ENCODE assay signal across 9 cellular contexts in the genomic region with DNA sequence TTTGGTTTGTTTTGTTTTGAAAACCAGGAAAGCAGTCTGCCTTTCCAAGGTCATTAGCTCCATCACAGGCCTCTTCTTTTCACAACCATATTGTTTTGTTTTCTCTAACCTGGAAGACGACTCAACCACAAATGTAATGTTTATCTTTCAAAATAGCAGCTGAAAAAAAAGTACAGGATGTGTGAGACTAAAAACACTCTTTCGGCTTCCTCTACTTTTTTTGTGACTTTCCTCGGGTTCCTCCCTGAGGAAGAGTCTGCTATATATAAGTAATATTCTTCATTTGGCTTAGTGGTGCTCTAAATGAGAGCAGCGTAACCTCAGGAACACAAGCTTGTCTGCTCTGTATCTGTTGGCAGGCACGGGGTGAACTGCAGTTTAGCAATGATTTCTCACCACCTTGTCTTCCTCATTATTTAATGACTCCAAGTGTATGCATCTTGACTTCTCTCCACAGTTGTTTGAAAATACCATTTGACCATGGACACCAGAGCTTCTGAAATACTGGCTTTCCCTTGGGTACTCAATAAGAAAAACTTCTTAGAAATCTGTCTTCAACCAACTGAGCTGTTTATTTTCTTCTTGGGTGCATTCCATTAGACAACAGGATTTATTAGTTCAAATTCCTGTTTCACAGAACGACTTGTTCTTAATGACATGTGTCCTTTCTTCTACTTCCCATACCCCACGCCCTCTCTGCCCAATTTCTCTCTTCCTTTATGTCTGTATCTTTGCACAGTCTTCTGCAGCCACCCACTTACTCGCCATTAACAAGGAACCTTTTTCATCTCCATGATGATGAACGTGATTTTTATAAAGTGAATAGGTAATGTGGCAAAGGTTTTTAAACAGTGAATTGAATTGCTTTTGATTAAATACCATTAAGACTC. TPM values are rescaled to one million over a fixed set of nuclear protein-coding genes. Genes with fewer than 3 reads are reported as not detected.
DNase-seq lines count a peak whose midpoint lies in the region; ATAC-seq and TF ChIP-seq lines count a peak whose summit lies in the region.
"Had no signal": no experiment of that assay in that cellular context is flagged by ENCODE, and none has a peak within 500 bp of the region (broad histone marks: within the 10 kb centered on the region; RNA-seq: fewer than 3 reads in every experiment).

No MANE protein-coding gene starts in this region.

- no peaks in the 10 kb centered on the region for H3K9me3 ChIP-seq in adrenal gland (replicated peaks in 1 of 3)
- H3K9me3 ChIP-seq in right lobe of liver: no peaks in the 10 kb centered on the region
- H3K9me3 ChIP-seq in tibial artery: no peaks in the 10 kb centered on the region
- no peaks in the 10 kb centered on the region for H3K9me3 ChIP-seq in MG63

- TF ChIP-seq CTCF in adrenal gland (IDR thresholded peaks at IDR 0.05): no peak
- TF ChIP-seq CTCF in right lobe of liver (IDR thresholded peaks at IDR 0.05): no peak
- no peak for TF ChIP-seq CTCF in tibial artery (IDR thresholded peaks at IDR 0.05)

- CTCF ChIA-PET in activated CD8-positive, alpha-beta memory T cell treated with anti-CD3 and anti-CD28 coated beads, Interleukin-2, amount 10 ng/mL, durations not matched to agents 7 days and 5 days (lab: Charles Lee): interaction anchor here (0.5 to 3.6 kb wide), 10 partner anchors 9 to 290 kb away, joined by 3 to 19 read pairs (median 4); a partner anchor contains a TSS

- H3K4me3 ChIP-seq in adrenal gland: peak overlapping the region in 2 of 4 donors; percentile 20 to 31
- peak overlapping the region in 2 of 3 donors; percentile 22 to 34 for H3K4me3 ChIP-seq in right lobe of liver
- H3K4me3 ChIP-seq in tibial artery: peak overlapping the region; percentile 39 to 48
- H3K4me3 ChIP-seq in MG63: no peak overlapping the region

- H3K27me3 ChIP-seq in adrenal gland (no peaks in the 10 kb centered on the region), right lobe of liver (no peaks in the 10 kb centered on the region), tibial artery (no peaks in the 10 kb centered on the region), MG63 (no peaks in the 10 kb centered on the region)

- H3K4me1 Mint-ChIP-seq in activated CD8-positive, alpha-beta memory T cell treated with anti-CD3 and anti-CD28 coated beads, Interleukin-2, amount 10 ng/mL, durations not matched to agents 7 days and 5 days: peaks cover 34% of the 10 kb centered on the region

- H3K27ac Mint-ChIP-seq in activated CD8-positive, alpha-beta memory T cell treated with anti-CD3 and anti-CD28 coated beads, Interleukin-2, amount 10 ng/mL, durations not matched to agents 7 days and 5 days: peak overlapping the region; percentile 88

- H3K36me3 ChIP-seq in adrenal gland (replicated peaks in 1 of 2) (no peaks in the 10 kb centered on the region), right lobe of liver (no peaks in the 10 kb centered on the region), tibial artery (no peaks in the 10 kb centered on the region), MG63 (no peaks in the 10 kb centered on the region)

- peak overlapping the region; percentile 67 for H3K4me3 Mint-ChIP-seq in activated CD8-positive, alpha-beta memory T cell treated with anti-CD3 and anti-CD28 coated beads, Interleukin-2, amount 10 ng/mL, durations not matched to agents 7 days and 5 days

- H3K27me3 Mint-ChIP-seq in activated CD8-positive, alpha-beta memory T cell treated with anti-CD3 and anti-CD28 coated beads, Interleukin-2, amount 10 ng/mL, durations not matched to agents 7 days and 5 days: peaks cover 8% of the 10 kb centered on the region

- no peaks in the 10 kb centered on the region for H3K9me3 Mint-ChIP-seq in activated CD8-positive, alpha-beta memory T cell treated with anti-CD3 and anti-CD28 coated beads, Interleukin-2, amount 10 ng/mL, durations not matched to agents 7 days and 5 days (ENCODE audit: low read depth)

- TF ChIP-seq POLR2A in adrenal gland (IDR thresholded peaks at IDR 0.05): no peak
- no peak for TF ChIP-seq POLR2A in right lobe of liver (IDR thresholded peaks at IDR 0.05)

- H3K27ac ChIP-seq in adrenal gland (peak overlapping the region; percentile 15 to 84 (median 73)), right lobe of liver (peak overlapping the region; percentile 64 to 84 (median 70)), tibial artery (peak overlapping the region; percentile 68 to 76)

- peaks cover 4% of the 10 kb centered on the region for H3K36me3 Mint-ChIP-seq in activated CD8-positive, alpha-beta memory T cell treated with anti-CD3 and anti-CD28 coated beads, Interleukin-2, amount 10 ng/mL, durations not matched to agents 7 days and 5 days

- 44 to 48% (median 45%) methylated on average over 9 of the region's 9 CpGs for WGBS in adrenal gland, 4 donors
- 43% methylated on average over 9 of the region's 9 CpGs for WGBS in right lobe of liver (ENCODE audit: insufficient coverage, low coverage, low lambda C conversion rate, missing lambda C conversion rate)

- intact Hi-C loops in adrenal gland (cut with DNase I) (no loop called here), right lobe of liver (cut with DNase I) (no loop called here), tibial artery (cut with DNase I; ENCODE audit: low total_unique reads) (no loop called here)

- peak; percentile 51 for ATAC-seq in activated CD8-positive, alpha-beta memory T cell treated with anti-CD3 and anti-CD28 coated beads, Interleukin-2, amount 10 ng/mL, durations not matched to agents 7 days and 5 days
- ATAC-seq in right lobe of liver: peak; percentile 41 to 73 (median 50)
- no peak for ATAC-seq in GM19324 (IDR thresholded peaks at IDR 0.05; ENCODE audit: low FRiP score, unreplicated experiment)

- DNase-seq in activated CD8-positive, alpha-beta memory T cell treated with anti-CD3 and anti-CD28 coated beads, Interleukin-2, amount 10 ng/mL, durations not matched to agents 7 days and 5 days: no peak
- no peak for DNase-seq in activated CD8-positive, alpha-beta memory T cell treated with anti-CD3 and anti-CD28 coated beads for 24 hours
- no peak for DNase-seq in adrenal gland
- DNase-seq in right lobe of liver: no peak
- DNase-seq in tibial artery: peak in 1 of 2 donors; percentile 48
- no peak for DNase-seq in MG63
- no peak for DNase-seq in foreskin melanocyte
- DNase-seq: NCI-H526 treated with DMSO at 0.1 percent for 48 hours had no signal

- H3K4me1 ChIP-seq in adrenal gland (replicated peaks in 1 of 2): peaks cover 0 to 21% of the 10 kb centered on the region in 2 donors
- H3K4me1 ChIP-seq in right lobe of liver: peaks cover 0 to 5% (median 0%) of the 10 kb centered on the region in 4 donors
- peaks cover 0 to 15% (median 8%) of the 10 kb centered on the region in 4 donors for H3K4me1 ChIP-seq in tibial artery

RNA-seq across cellular contexts. Expression of a gene that starts 11.5 kb away (rescaled TPM):
- 100 to 1,000 TPM; 163 to 197 TPM for total RNA-seq in activated CD8-positive, alpha-beta memory T cell treated with anti-CD3 and anti-CD28 coated beads, Interleukin-2, amount 10 ng/mL, durations not matched to agents 7 days and 5 days
- total RNA-seq in adrenal gland: 100 to 1,000 TPM; 582 to 935 (median 789) TPM
- polyA plus RNA-seq in adrenal gland: 1,000 to 10,000 TPM in 1 of 3 donors, 100 to 1,000 TPM in 2; 229 to 1,235 (median 504) TPM
- total RNA-seq in right lobe of liver: 100 to 1,000 TPM; 203 to 381 (median 320) TPM
- total RNA-seq in MG63 (2014; rRNA removed; shearing (Covaris generic); ENCODE audit: low replicate concordance): 39.7 and 47.3 TPM in 2 replicates
